In the genomic region with DNA sequence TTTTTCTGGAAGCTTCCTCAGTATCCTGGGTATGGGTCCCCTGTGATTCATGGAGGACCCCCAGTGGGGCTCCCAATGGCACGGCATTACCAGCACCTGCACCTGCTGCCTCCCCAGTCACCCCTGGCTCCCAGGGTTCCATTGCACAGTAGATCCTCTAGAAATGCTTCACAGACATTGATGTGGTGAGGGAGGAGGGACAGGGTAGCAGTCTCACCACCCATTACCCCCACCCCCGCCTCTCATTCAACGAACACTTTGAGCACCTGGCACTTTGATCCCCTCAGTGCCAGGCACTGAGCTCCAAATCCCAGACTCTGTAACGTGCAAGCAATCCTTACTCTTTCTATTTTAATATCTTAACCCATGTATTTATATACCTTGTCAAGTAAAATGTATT, we compare ENCODE assay signal across 19 cellular contexts. TPM values are rescaled to one million over a fixed set of nuclear protein-coding genes. Genes with fewer than 3 reads are reported as not detected.
A peak's percentile ranks its signal among the peaks of the same experiment; 100 is the strongest.
DNase-seq lines count a peak whose midpoint lies in the region; ATAC-seq and TF ChIP-seq lines count a peak whose summit lies in the region.
"Had no signal": no experiment of that assay in that cellular context is flagged by ENCODE, and none has a peak within 500 bp of the region (broad histone marks: within the 10 kb centered on the region; RNA-seq: fewer than 3 reads in every experiment).

No MANE protein-coding gene starts in this region.

- no peak for TF ChIP-seq CTCF in Loucy (conservative IDR thresholded peaks at IDR 0.05; ENCODE audit: low read length)
- no peak for TF ChIP-seq CTCF in SK-N-SH (IDR thresholded peaks at IDR 0.05)
- no peak for TF ChIP-seq CTCF in Caco-2 (IDR thresholded peaks at IDR 0.05; ENCODE audit: insufficient read depth in 1 of 2, low read depth in 1 of 2, low read length in 1 of 2, severe bottlenecking in 1 of 2, unreplicated experiment in 1 of 2)

- H2AFZ ChIP-seq in Loucy (ENCODE audit: low read length) (peak overlapping the region; percentile 50), SK-N-SH (ENCODE audit: low read depth) (no peak overlapping the region)

- CTCF ChIA-PET in activated CD4-positive, alpha-beta T cell treated with anti-CD3 and anti-CD28 coated beads for 36 hours (lab: Charles Lee) = interaction anchor here (0.6 to 2.4 kb wide), 3 partner anchors 18 to 1542 kb away, joined by 3 to 13 read pairs (median 3); no protein-coding TSS in a partner anchor
- CTCF ChIA-PET in SK-N-SH (lab: Yijun Ruan, JAX) = no interaction called here
- CTCF ChIA-PET in Caco-2 (lab: Charles Lee) = interaction anchor here (0.9 to 1.0 kb wide), 3 partner anchors 24 to 171 kb away, joined by 3 to 13 read pairs (median 3); no protein-coding TSS in a partner anchor

- peak overlapping the region; percentile 72 for H3K4me2 ChIP-seq in BLaER1
- peak overlapping the region; percentile 89 for H3K4me2 ChIP-seq in Loucy (ENCODE audit: low read depth, low read length, poor library complexity, severe bottlenecking)
- H3K4me2 ChIP-seq in SK-N-SH = no peak overlapping the region

- H3K79me2 ChIP-seq in Loucy (ENCODE audit: insufficient read depth, low read length) (no peaks in the 10 kb centered on the region), SK-N-SH (ENCODE audit: insufficient read depth) (no peaks in the 10 kb centered on the region)

- H3K27ac ChIP-seq in BLaER1 = no peak overlapping the region
- no peak overlapping the region for H3K27ac ChIP-seq in SK-N-SH (ENCODE audit: low read depth in 2 of 2, low read length in 1 of 2)
- H3K27ac ChIP-seq: C4-2B had no signal

- no TSS peak for BruUV-seq in Caco-2 (replicated peaks; lab: Mats Ljungman, UMichigan)

- no peaks in the 10 kb centered on the region for H3K27me3 Mint-ChIP-seq in activated CD4-positive, alpha-beta T cell treated with anti-CD3 and anti-CD28 coated beads for 36 hours
- no peaks in the 10 kb centered on the region for H3K27me3 Mint-ChIP-seq in dendritic cell treated with granulocyte-macrophage colony-stimulating factor and Interleukin-4, amounts not matched to agents 40 ng/mL and 50 ng/mL, for 4 days
- H3K27me3 Mint-ChIP-seq in Caco-2 (ENCODE audit: insufficient read depth, unreplicated experiment) = no peaks in the 10 kb centered on the region

- H3K4me3 Mint-ChIP-seq in activated CD4-positive, alpha-beta T cell treated with anti-CD3 and anti-CD28 coated beads for 36 hours = no peak overlapping the region
- H3K4me3 Mint-ChIP-seq in dendritic cell treated with granulocyte-macrophage colony-stimulating factor and Interleukin-4, amounts not matched to agents 40 ng/mL and 50 ng/mL, for 4 days = no peak overlapping the region
- no peak overlapping the region for H3K4me3 Mint-ChIP-seq in Caco-2 (ENCODE audit: unreplicated experiment)

- H3K9me2 ChIP-seq in Loucy (replicated peaks; ENCODE audit: low read depth, low read length) (no peaks in the 10 kb centered on the region), SK-N-SH (no peaks in the 10 kb centered on the region)

- H3K27ac Mint-ChIP-seq in activated CD4-positive, alpha-beta T cell treated with anti-CD3 and anti-CD28 coated beads for 36 hours = no peak overlapping the region
- H3K27ac Mint-ChIP-seq in dendritic cell treated with granulocyte-macrophage colony-stimulating factor and Interleukin-4, amounts not matched to agents 40 ng/mL and 50 ng/mL, for 4 days = peak overlapping the region; percentile 83
- no peak overlapping the region for H3K27ac Mint-ChIP-seq in Caco-2 (ENCODE audit: unreplicated experiment)

- POLR2A ChIA-PET in activated CD4-positive, alpha-beta T cell treated with anti-CD3 and anti-CD28 coated beads for 36 hours (lab: Charles Lee) = no interaction called here
- POLR2A ChIA-PET in SK-N-SH (lab: Yijun Ruan, JAX) = no interaction called here
- POLR2A ChIA-PET in Caco-2 (lab: Charles Lee) = no interaction called here

- H3F3A ChIP-seq in Loucy (ENCODE audit: low read depth) (peaks cover 11% of the 10 kb centered on the region), SK-N-SH (replicated peaks; ENCODE audit: insufficient read depth) (no peaks in the 10 kb centered on the region)

- H3K4me1 ChIP-seq in BLaER1 = peaks cover 35% of the 10 kb centered on the region
- H3K4me1 ChIP-seq in Loucy (ENCODE audit: insufficient read depth, low read length, poor library complexity, severe bottlenecking) = peaks cover 32% of the 10 kb centered on the region
- H3K4me1 ChIP-seq in SK-N-SH (ENCODE audit: control insufficient read depth in 1 of 2, insufficient read depth in 2 of 2, low read depth in 1 of 2, low read length in 1 of 2) = peaks cover 0 to 19% of the 10 kb centered on the region in 2 experiments; a peak in 1 of 4 replicates
- H3K4me1 ChIP-seq in Caco-2 = 0 out of 2 replicates have a peak, but pooled peaks cover 6% of the 10 kb centered on the region

- H3K4me1 Mint-ChIP-seq in activated CD4-positive, alpha-beta T cell treated with anti-CD3 and anti-CD28 coated beads for 36 hours = peaks cover 18% of the 10 kb centered on the region
- H3K4me1 Mint-ChIP-seq in dendritic cell treated with granulocyte-macrophage colony-stimulating factor and Interleukin-4, amounts not matched to agents 40 ng/mL and 50 ng/mL, for 4 days (ENCODE audit: low read depth) = peaks cover 68% of the 10 kb centered on the region
- no peaks in the 10 kb centered on the region for H3K4me1 Mint-ChIP-seq in Caco-2 (ENCODE audit: low read depth, unreplicated experiment)

- no peak for TF ChIP-seq RAD21 in SK-N-SH (IDR thresholded peaks at IDR 0.05; ENCODE audit: low read length)

- H3K9me3 ChIP-seq in BLaER1 (peaks cover 7% of the 10 kb centered on the region), Loucy (ENCODE audit: insufficient read depth, low read depth, low read length) (no peaks in the 10 kb centered on the region), SK-N-SH (no peaks in the 10 kb centered on the region), Caco-2 (no peaks in the 10 kb centered on the region)
- H3K9me3 ChIP-seq: HAP-1 had no signal

- ATAC-seq in activated CD4-positive, alpha-beta T cell treated with anti-CD3 and anti-CD28 coated beads for 36 hours = peak; percentile 51
- ATAC-seq: SK-N-SH treated with all-trans-retinoic acid at 6 μM for 48 hours had no signal

- H3K9me3 Mint-ChIP-seq in activated CD4-positive, alpha-beta T cell treated with anti-CD3 and anti-CD28 coated beads for 36 hours (ENCODE audit: low read depth) = no peaks in the 10 kb centered on the region
- H3K9me3 Mint-ChIP-seq in dendritic cell treated with granulocyte-macrophage colony-stimulating factor and Interleukin-4, amounts not matched to agents 40 ng/mL and 50 ng/mL, for 4 days = no peaks in the 10 kb centered on the region
- H3K9me3 Mint-ChIP-seq in Caco-2 (ENCODE audit: unreplicated experiment) = no peaks in the 10 kb centered on the region

- DNase-seq in activated CD4-positive, alpha-beta T cell treated with anti-CD3 and anti-CD28 coated beads for 36 hours = no peak
- no peak for DNase-seq in activated CD4-positive, alpha-beta T cell treated with anti-CD3 and anti-CD28 coated beads, Interleukin-2, amount 50 U/mL, for 4 hours
- no peak for DNase-seq in SK-N-SH
- DNase-seq in NCI-H1694 (lab: John Stamatoyannopoulos, UW) = no peak
- DNase-seq in Caco-2 = no peak
- DNase-seq: Calu3, DMS53, NCI-H1417 treated with DMSO at 0.1 percent for 48 hours, NCI-H2029, NCI-H2171 treated with DMSO at 0.1 percent for 48 hours, NCI-H446 treated with DMSO at 0.1 percent for 48 hours, NCI-H748 treated with DMSO at 0.1 percent for 48 hours, SHP77 had no signal

- H3K9ac ChIP-seq in BLaER1 = no peak overlapping the region
- peak overlapping the region; percentile 75 for H3K9ac ChIP-seq in Loucy (ENCODE audit: low read depth, low read length, poor library complexity, severe bottlenecking)
- H3K9ac ChIP-seq in SK-N-SH = no peak overlapping the region

- H3K36me3 ChIP-seq in BLaER1 = no peaks in the 10 kb centered on the region
- H3K36me3 ChIP-seq in Loucy (ENCODE audit: insufficient read depth, low read length) = no peaks in the 10 kb centered on the region
- no peaks in the 10 kb centered on the region for H3K36me3 ChIP-seq in SK-N-SH (replicated peaks in 1 of 2; ENCODE audit: control insufficient read depth in 1 of 2, insufficient read depth in 2 of 2, low read length in 1 of 2)
- H3K36me3 ChIP-seq in Caco-2 (ENCODE audit: control insufficient read depth, insufficient read depth, low read length) = no peaks in the 10 kb centered on the region
- H3K36me3 ChIP-seq: HAP-1 had no signal

- WGBS in SK-N-SH (ENCODE audit: low lambda C conversion rate) = 85% methylated on average over 3 of the region's 4 CpGs

- H3K36me3 Mint-ChIP-seq in activated CD4-positive, alpha-beta T cell treated with anti-CD3 and anti-CD28 coated beads for 36 hours (ENCODE audit: low read depth) = no peaks in the 10 kb centered on the region
- no peaks in the 10 kb centered on the region for H3K36me3 Mint-ChIP-seq in dendritic cell treated with granulocyte-macrophage colony-stimulating factor and Interleukin-4, amounts not matched to agents 40 ng/mL and 50 ng/mL, for 4 days (ENCODE audit: low read depth)
- H3K36me3 Mint-ChIP-seq in Caco-2 (ENCODE audit: insufficient read depth, unreplicated experiment) = no peaks in the 10 kb centered on the region

- intact Hi-C loops in activated CD4-positive, alpha-beta T cell treated with anti-CD3 and anti-CD28 coated beads for 36 hours (cut with DNase I, micrococcal nuclease) = no loop called here
- intact Hi-C loops in dendritic cell treated with granulocyte-macrophage colony-stimulating factor and Interleukin-4, amounts not matched to agents 40 ng/mL and 50 ng/mL, for 4 days (cut with micrococcal nuclease) = no loop called here
- intact Hi-C loops in Caco-2 (cut with micrococcal nuclease; ENCODE audit: unreplicated experiment) = no loop called here

- no peak overlapping the region for H3K4me3 ChIP-seq in BLaER1
- H3K4me3 ChIP-seq in Loucy (ENCODE audit: low read length, poor library complexity, severe bottlenecking) = peak overlapping the region; percentile 65
- H3K4me3 ChIP-seq in SK-N-SH (ENCODE audit: low read depth in 2 of 2, low read length in 1 of 2) = no peak overlapping the region
- no peak overlapping the region for H3K4me3 ChIP-seq in Caco-2 (ENCODE audit: low read depth, low read length)
- H3K4me3 ChIP-seq: HAP-1 had no signal

- TF ChIP-seq EP300 in SK-N-SH (IDR thresholded peaks at IDR 0.05; ENCODE audit: borderline replicate concordance in 1 of 2, low read depth in 1 of 2, low read length in 1 of 2) = no peak

- no peaks in the 10 kb centered on the region for H3K27me3 ChIP-seq in BLaER1
- H3K27me3 ChIP-seq in Loucy (ENCODE audit: insufficient read depth, low read length, poor library complexity, severe bottlenecking) = no peaks in the 10 kb centered on the region
- H3K27me3 ChIP-seq in SK-N-SH (ENCODE audit: insufficient read depth) = no peaks in the 10 kb centered on the region
- H3K27me3 ChIP-seq in Caco-2 (replicated peaks; ENCODE audit: control insufficient read depth, insufficient read depth, low read length) = no peaks in the 10 kb centered on the region

- H4K20me1 ChIP-seq in BLaER1 = no peaks in the 10 kb centered on the region
- no peaks in the 10 kb centered on the region for H4K20me1 ChIP-seq in Loucy (ENCODE audit: insufficient read depth, low read length, poor library complexity, severe bottlenecking)
- no peaks in the 10 kb centered on the region for H4K20me1 ChIP-seq in SK-N-SH (ENCODE audit: insufficient read depth)

RNA-seq across cellular contexts. Expression of gene PSAP, which starts 26.8 kb away (rescaled TPM):
- 100 to 1,000 TPM; 100 to 109 TPM for total RNA-seq in activated CD4-positive, alpha-beta T cell treated with anti-CD3 and anti-CD28 coated beads for 36 hours
- polyA plus RNA-seq in SK-N-SH (2012; rRNA removed) = 1,647 and 1,947 TPM in 2 replicates
- polyA plus RNA-seq in SK-N-SH (2012; cell fraction: cytosol; rRNA removed) = 1,355 and 1,432 TPM in 2 replicates
- 2,007 and 2,090 TPM in 2 replicates for polyA plus RNA-seq in SK-N-SH (2012; cell fraction: nucleus; rRNA removed)
- total RNA-seq in Caco-2 (2022) = 1,227 and 1,316 TPM in 2 replicates

Comparison
In these comparisons a context has a peak if more than half of its experiments do, and no peak if none do; other contexts are left out.
1. RNA of gene PSAP, which starts 26.8 kb away (total RNA-seq): 1,227 to 1,316 TPM in Caco-2; 100 to 109 TPM in activated CD4-positive, alpha-beta T cell treated with anti-CD3 and anti-CD28 coated beads for 36 hours; every median in the first group is over 10 times any median in the second.